8 cellular contexts compared by ENCODE assay signal in the genomic region with DNA sequence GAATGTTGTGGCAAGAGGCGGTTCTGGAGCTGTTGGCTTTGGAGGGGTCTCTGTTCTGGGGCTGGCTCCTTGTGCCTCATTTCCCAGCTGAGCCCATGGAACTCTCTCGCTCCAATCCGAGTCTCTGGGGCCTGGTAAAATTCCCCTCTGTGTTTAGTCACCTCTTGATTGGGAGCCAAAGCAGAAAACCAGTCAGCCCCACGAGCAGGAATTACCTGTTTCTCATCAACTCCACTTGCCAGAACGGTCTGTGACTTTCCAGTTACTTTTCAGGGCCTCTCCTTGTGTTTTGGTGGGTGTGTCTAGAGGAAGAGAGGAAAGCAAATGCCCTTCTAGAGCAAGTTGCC. TPM values are rescaled to one million over a fixed set of nuclear protein-coding genes. Genes with fewer than 3 reads are reported as not detected.
DNase-seq lines count a peak whose midpoint lies in the region; ATAC-seq and TF ChIP-seq lines count a peak whose summit lies in the region.

No MANE protein-coding gene starts in this region.

- no peaks in the 10 kb centered on the region for H3K9me3 ChIP-seq in AG04450 (ENCODE audit: control insufficient read depth, insufficient read depth, low read length)

- H3K27ac Mint-ChIP-seq in activated naive CD4-positive, alpha-beta T cell treated with anti-CD3 and anti-CD28 coated beads, Interleukin-2, amount 50 U/mL, for 24 hours: peak overlapping the region; percentile 99
- peak overlapping the region; percentile 96 for H3K27ac Mint-ChIP-seq in stimulated activated effector memory CD8-positive, alpha-beta T cell treated with anti-CD3 and anti-CD28 coated beads, Interleukin-12 subunit alpha, Interleukin-12 subunit beta, amount 100 ng/mL, for 72 hours

- H3K4me3 ChIP-seq in AG04450 (ENCODE audit: low read depth, low read length): peak overlapping the region; percentile 50

- no peaks in the 10 kb centered on the region for H3K27me3 ChIP-seq in AG04450 (ENCODE audit: control insufficient read depth, insufficient read depth, low read length)

- no peak for TF ChIP-seq CTCF in AG04450 (IDR thresholded peaks at IDR 0.05; ENCODE audit: low read depth, low read length)

- DNase-seq in AG04450 (ENCODE audit: low read depth, low spot score) (no peak), hepatic stellate cell (ENCODE audit: low spot score) (peak; percentile 35), erythroblast (lab: John Stamatoyannopoulos, UW) (no peak), SKM-1 treated with dmso at 0.1 percent for 144 hours (lab: John Stamatoyannopoulos, UW; ENCODE audit: unreplicated experiment) (no peak), retina (no peak)
- no peak for DNase-seq in stimulated activated effector memory CD8-positive, alpha-beta T cell treated with anti-CD3 and anti-CD28 coated beads, Interleukin-12 subunit alpha, Interleukin-12 subunit beta, amount 100 ng/mL, for 72 hours (ENCODE audit: low spot score in 2 of 2)

- H3K9me3 Mint-ChIP-seq in activated naive CD4-positive, alpha-beta T cell treated with anti-CD3 and anti-CD28 coated beads, Interleukin-2, amount 50 U/mL, for 24 hours: no peaks in the 10 kb centered on the region
- no peaks in the 10 kb centered on the region for H3K9me3 Mint-ChIP-seq in stimulated activated effector memory CD8-positive, alpha-beta T cell treated with anti-CD3 and anti-CD28 coated beads, Interleukin-12 subunit alpha, Interleukin-12 subunit beta, amount 100 ng/mL, for 72 hours

- CTCF ChIA-PET in AG04450 (lab: Charles Lee): interaction anchor here (0.7 to 3.8 kb wide), 4 partner anchors 9 to 115 kb away, joined by 3 to 15 read pairs (median 4); no protein-coding TSS in a partner anchor

- no peak for TF ChIP-seq POLR2A in erythroblast (IDR thresholded peaks at IDR 0.05; ENCODE audit: low read length)

- ATAC-seq in HG03025 (IDR thresholded peaks at IDR 0.05; ENCODE audit: low FRiP score, unreplicated experiment): peak; percentile 4
- peak; percentile 0 for ATAC-seq in stimulated activated effector memory CD8-positive, alpha-beta T cell treated with anti-CD3 and anti-CD28 coated beads, Interleukin-12 subunit alpha, Interleukin-12 subunit beta, amount 100 ng/mL, for 72 hours

- peak overlapping the region; percentile 83 for H3K4me3 Mint-ChIP-seq in activated naive CD4-positive, alpha-beta T cell treated with anti-CD3 and anti-CD28 coated beads, Interleukin-2, amount 50 U/mL, for 24 hours
- peak overlapping the region; percentile 72 for H3K4me3 Mint-ChIP-seq in stimulated activated effector memory CD8-positive, alpha-beta T cell treated with anti-CD3 and anti-CD28 coated beads, Interleukin-12 subunit alpha, Interleukin-12 subunit beta, amount 100 ng/mL, for 72 hours

- H3K27ac ChIP-seq in AG04450 (ENCODE audit: low read depth, low read length): peak overlapping the region; percentile 99

- no peaks in the 10 kb centered on the region for H3K27me3 Mint-ChIP-seq in activated naive CD4-positive, alpha-beta T cell treated with anti-CD3 and anti-CD28 coated beads, Interleukin-2, amount 50 U/mL, for 24 hours

- POLR2A ChIA-PET in AG04450 (lab: Yijun Ruan, JAX): interaction anchor here (2.2 kb wide), 1 partner anchor 11 kb away, joined by 21 read pairs; a partner anchor contains a TSS

- peaks cover 29% of the 10 kb centered on the region for H3K4me1 Mint-ChIP-seq in activated naive CD4-positive, alpha-beta T cell treated with anti-CD3 and anti-CD28 coated beads, Interleukin-2, amount 50 U/mL, for 24 hours
- peaks cover 16% of the 10 kb centered on the region for H3K4me1 Mint-ChIP-seq in stimulated activated effector memory CD8-positive, alpha-beta T cell treated with anti-CD3 and anti-CD28 coated beads, Interleukin-12 subunit alpha, Interleukin-12 subunit beta, amount 100 ng/mL, for 72 hours

- no peaks in the 10 kb centered on the region for H3K36me3 Mint-ChIP-seq in activated naive CD4-positive, alpha-beta T cell treated with anti-CD3 and anti-CD28 coated beads, Interleukin-2, amount 50 U/mL, for 24 hours
- no peaks in the 10 kb centered on the region for H3K36me3 Mint-ChIP-seq in stimulated activated effector memory CD8-positive, alpha-beta T cell treated with anti-CD3 and anti-CD28 coated beads, Interleukin-12 subunit alpha, Interleukin-12 subunit beta, amount 100 ng/mL, for 72 hours

RNA-seq across cellular contexts. Expression of a gene that starts 10.8 kb away (rescaled TPM):
- polyA plus RNA-seq in AG04450 (2011; rRNA removed): 693 and 1,000 TPM in 2 replicates
- 473 and 578 TPM in 2 replicates for polyA minus RNA-seq in AG04450 (2011; rRNA and poly(A)+ RNA removed)

RNA-seq across cellular contexts. Expression of a gene that starts 41.3 kb away (rescaled TPM):
- polyA plus RNA-seq in AG04450 (2011; rRNA removed): not detected in 2 replicates
- not detected in 2 replicates for polyA minus RNA-seq in AG04450 (2011; rRNA and poly(A)+ RNA removed)

RNA-seq across cellular contexts. Expression of a gene that starts 53.9 kb away (rescaled TPM):
- 188 and 200 TPM in 2 replicates for polyA plus RNA-seq in AG04450 (2011; rRNA removed)
- 108 and 158 TPM in 2 replicates for polyA minus RNA-seq in AG04450 (2011; rRNA and poly(A)+ RNA removed)
